ENCODE assay signal across 8 cellular contexts in genomic region chr14:92794547-92794941, GRCh38. TPM values are rescaled to one million over a fixed set of nuclear protein-coding genes. Genes with fewer than 3 reads are reported as not detected.
DNase-seq lines count a peak whose midpoint lies in the region; ATAC-seq and TF ChIP-seq lines count a peak whose summit lies in the region.

No MANE protein-coding gene starts in this region.

- H3K27me3 ChIP-seq in MG63 (no peaks in the 10 kb centered on the region), left lung (no peaks in the 10 kb centered on the region), tibial nerve (no peaks in the 10 kb centered on the region)

- WGBS in tibial nerve, 2 donors: 0 to 1% methylated on average over 10 to 20 of the region's 20 CpGs

- peak overlapping the region; percentile 84 for H3K27ac Mint-ChIP-seq in MCF 10A (ENCODE audit: low read depth, unreplicated experiment)

- H3K27me3 Mint-ChIP-seq in MCF 10A (ENCODE audit: insufficient read depth, unreplicated experiment): no peaks in the 10 kb centered on the region

- H3K36me3 ChIP-seq in MG63 (peaks cover 11% of the 10 kb centered on the region), left lung (peaks cover 0 to 23% of the 10 kb centered on the region in 2 donors), tibial nerve (peaks cover 0 to 25% (median 3%) of the 10 kb centered on the region in 3 donors)

- DNase-seq in MG63 (peak; percentile 18), MCF 10A (ENCODE audit: unreplicated experiment) (peak; percentile 18), left lung (peak in 1 of 2 donors; percentile 72), tibial nerve (ENCODE audit: low spot score in 2 of 2) (no peak), cortex of kidney (lab: John Stamatoyannopoulos, UW) (no peak), midbrain (lab: John Stamatoyannopoulos, UW) (no peak)

- no peak for TF ChIP-seq EP300 in tibial nerve (IDR thresholded peaks at IDR 0.05)

- peaks cover 17 to 30% of the 10 kb centered on the region in 2 donors for H3K4me1 ChIP-seq in left lung
- H3K4me1 ChIP-seq in tibial nerve: peaks cover 0 to 35% (median 17%) of the 10 kb centered on the region in 4 donors

- BruUV-seq in MCF 10A (replicated peaks; lab: Mats Ljungman, UMichigan): no TSS peak

- peaks cover 24% of the 10 kb centered on the region for H3K36me3 Mint-ChIP-seq in MCF 10A (ENCODE audit: insufficient read depth, unreplicated experiment)

- peak overlapping the region; percentile 76 for H3K4me3 Mint-ChIP-seq in MCF 10A (ENCODE audit: unreplicated experiment)

- H3K4me1 Mint-ChIP-seq in MCF 10A (ENCODE audit: insufficient read depth, unreplicated experiment): peaks cover 6% of the 10 kb centered on the region

- H3K9me3 ChIP-seq in MG63 (0 out of 2 replicates have a peak, but pooled peaks cover 1% of the 10 kb centered on the region), left lung (peaks cover 0 to 9% of the 10 kb centered on the region in 2 donors), tibial nerve (peaks cover 0 to 13% (median under 1%) of the 10 kb centered on the region in 4 donors)

- TF ChIP-seq POLR2A in tibial nerve (IDR thresholded peaks at IDR 0.05): no peak

- H3K27ac ChIP-seq in left lung (peak overlapping the region; percentile 80 to 82), tibial nerve (peak overlapping the region; percentile 91 to 97 (median 94))

- ATAC-seq in GM19328 (IDR thresholded peaks at IDR 0.05; ENCODE audit: unreplicated experiment): peak; percentile 1
- peak; percentile 10 for ATAC-seq in left lung
- no peak for ATAC-seq in HG03175 (IDR thresholded peaks at IDR 0.05; ENCODE audit: unreplicated experiment)

- CTCF ChIA-PET in MCF 10A (lab: Yijun Ruan, JAX): no interaction called here

- peaks cover 6% of the 10 kb centered on the region for H3K9me3 Mint-ChIP-seq in MCF 10A (ENCODE audit: unreplicated experiment)

- intact Hi-C loops in MCF 10A (cut with micrococcal nuclease) (no loop called here), left lung (cut with DNase I) (no loop called here)

- peak overlapping the region; percentile 87 for H3K4me3 ChIP-seq in MG63
- peak overlapping the region; percentile 63 to 86 for H3K4me3 ChIP-seq in left lung
- H3K4me3 ChIP-seq in tibial nerve: peak overlapping the region; percentile 69 to 94 (median 91)

- POLR2A ChIA-PET in MCF 10A (lab: Yijun Ruan, JAX): interaction anchor here (0.5 to 1.5 kb wide), 7 partner anchors 12 to 755 kb away, joined by 3 to 6 read pairs (median 4); partner anchors contain the start of genes ATXN3, CPSF2, NDUFB1 and TRIP11

- TF ChIP-seq CTCF in MCF 10A (IDR thresholded peaks at IDR 0.05; ENCODE audit: unreplicated experiment): no peak
- no peak for TF ChIP-seq CTCF in left lung (IDR thresholded peaks at IDR 0.05)
- no peak for TF ChIP-seq CTCF in tibial nerve (IDR thresholded peaks at IDR 0.05)

RNA-seq across cellular contexts. Expression of gene GOLGA5, which starts 0.4 kb away (rescaled TPM):
- total RNA-seq in MG63 (2014; rRNA removed; shearing (Covaris generic); ENCODE audit: low replicate concordance): 9.1 and 14.2 TPM in 2 replicates
- total RNA-seq in MCF 10A (2022): 60.6 and 64.8 TPM in 2 replicates
- 10 to 100 TPM; 35.7 to 38.7 TPM for total RNA-seq in left lung
- 10 to 100 TPM; 30.3 to 36.7 (median 33.7) TPM for total RNA-seq in tibial nerve

RNA-seq across cellular contexts. Expression of gene LGMN, which starts 46.1 kb away (rescaled TPM):
- 31.4 and 41.9 TPM in 2 replicates for total RNA-seq in MG63 (2014; rRNA removed; shearing (Covaris generic); ENCODE audit: low replicate concordance)
- total RNA-seq in MCF 10A (2022) (16.6 and 20.0 TPM in 2 replicates), left lung (100 to 1,000 TPM; 247 to 251 TPM), tibial nerve (10 to 100 TPM; 61.8 to 77.3 (median 72.6) TPM)

Comparison
In these comparisons a context has a peak if more than half of its experiments do, and no peak if none do; other contexts are left out.
1. DNase-seq: peak in MG63 (single experiment) and MCF 10A (single experiment); none in tibial nerve (0 of 2), cortex of kidney (single experiment) and midbrain (single experiment).
2. Peak in every context shown above with its lines, with median percentiles within 50 percentile points of each other: H3K4me3 ChIP-seq.